1 cellular context compared by ENCODE assay signal in the genomic region with DNA sequence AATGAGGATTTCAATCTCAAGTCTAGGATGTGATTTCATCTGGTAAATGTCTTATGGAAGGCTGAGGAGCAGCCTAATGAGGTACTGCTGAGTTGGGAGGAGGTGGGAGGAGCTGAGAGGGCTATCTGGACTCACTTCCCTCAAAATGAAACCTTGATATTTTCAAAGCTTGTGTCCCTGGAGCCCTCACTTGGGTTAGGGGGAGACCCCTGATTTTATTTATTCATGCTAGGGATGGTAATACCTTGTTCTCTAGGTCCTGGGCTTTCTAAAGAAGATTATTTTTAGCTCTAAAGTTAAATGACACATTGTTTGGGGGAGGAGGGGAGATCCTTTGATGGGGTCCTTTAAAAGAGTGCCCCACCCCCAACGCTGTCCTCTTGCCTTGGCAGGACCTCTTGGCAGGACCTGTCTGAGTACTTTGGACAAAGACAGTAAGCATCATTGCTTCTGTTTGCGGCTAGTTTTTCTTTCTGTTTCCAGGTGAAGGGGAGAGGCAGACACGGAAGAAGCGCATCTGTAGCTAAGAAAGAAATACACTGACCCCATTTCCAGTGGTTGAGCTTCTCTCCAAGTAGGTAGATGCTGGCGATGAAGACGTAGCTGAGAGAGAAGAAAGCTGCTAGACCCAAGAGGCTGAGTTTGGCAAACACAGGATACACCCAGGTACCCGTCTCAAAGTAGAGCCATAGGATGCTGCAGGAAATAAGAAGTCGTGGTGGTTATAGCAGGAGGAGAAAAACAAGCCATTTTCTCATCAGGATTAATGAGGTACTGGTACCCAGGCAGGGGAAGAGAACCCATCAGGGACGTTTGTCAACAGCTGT.
TF ChIP-seq lines count a peak whose summit lies in the region.

No MANE protein-coding gene starts in this region.

TF ChIP-seq in GM12878, 131 proteins besides CTCF, POLR2A, EP300 and RAD21 (continued from another document and continues in another):
- TF ChIP-seq, protein P1, sequence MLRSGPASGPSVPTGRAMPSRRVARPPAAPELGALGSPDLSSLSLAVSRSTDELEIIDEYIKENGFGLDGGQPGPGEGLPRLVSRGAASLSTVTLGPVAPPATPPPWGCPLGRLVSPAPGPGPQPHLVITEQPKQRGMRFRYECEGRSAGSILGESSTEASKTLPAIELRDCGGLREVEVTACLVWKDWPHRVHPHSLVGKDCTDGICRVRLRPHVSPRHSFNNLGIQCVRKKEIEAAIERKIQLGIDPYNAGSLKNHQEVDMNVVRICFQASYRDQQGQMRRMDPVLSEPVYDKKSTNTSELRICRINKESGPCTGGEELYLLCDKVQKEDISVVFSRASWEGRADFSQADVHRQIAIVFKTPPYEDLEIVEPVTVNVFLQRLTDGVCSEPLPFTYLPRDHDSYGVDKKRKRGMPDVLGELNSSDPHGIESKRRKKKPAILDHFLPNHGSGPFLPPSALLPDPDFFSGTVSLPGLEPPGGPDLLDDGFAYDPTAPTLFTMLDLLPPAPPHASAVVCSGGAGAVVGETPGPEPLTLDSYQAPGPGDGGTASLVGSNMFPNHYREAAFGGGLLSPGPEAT (IDR thresholded peaks at IDR 0.05; ENCODE audit: low read depth) = no peak; the same call in 1 of the 2 replicates
- TF ChIP-seq BMI1 (IDR thresholded peaks at IDR 0.05; ENCODE audit: borderline replicate concordance) (no peak), MYC (IDR thresholded peaks at IDR 0.05; ENCODE audit: insufficient read depth, insufficient read length, insufficient replicate concordance, low read length, severe bottlenecking) (no peak), IRF5 (IDR thresholded peaks at IDR 0.05; ENCODE audit: borderline replicate concordance) (no peak), CHD2 (IDR thresholded peaks at IDR 0.05; ENCODE audit: borderline replicate concordance, low read depth, low read length) (0 out of 2 replicates have a peak, but pooled peaks have one; percentile 23), MYB (IDR thresholded peaks at IDR 0.05; ENCODE audit: borderline replicate concordance, low read depth, low read length) (no peak), ZNF24 (IDR thresholded peaks at IDR 0.05) (peak; percentile 89), RFX5 (IDR thresholded peaks at IDR 0.05; ENCODE audit: low read depth, low read length) (no peak), SMC3 (IDR thresholded peaks at IDR 0.05; ENCODE audit: borderline replicate concordance, low read length) (no peak), ZNF274 (IDR thresholded peaks at IDR 0.05; ENCODE audit: insufficient read depth, insufficient read length) (no peak), GATAD2B (conservative IDR thresholded peaks at IDR 0.05; ENCODE audit: low read depth) (no peak), CHD4 (IDR thresholded peaks at IDR 0.05) (no peak), PAX5 (IDR thresholded peaks at IDR 0.05; ENCODE audit: borderline replicate concordance, low read depth, low read length) (0 out of 2 replicates have a peak, but pooled peaks have one; percentile 32), SPI1 (IDR thresholded peaks at IDR 0.05; ENCODE audit: borderline replicate concordance, insufficient read depth, low read depth, low read length) (peak; percentile 35; the same call in 1 of the 2 replicates), HCFC1 (IDR thresholded peaks at IDR 0.05; ENCODE audit: low read length) (no peak), ZNF217 (IDR thresholded peaks at IDR 0.05) (no peak), CREM (IDR thresholded peaks at IDR 0.05; ENCODE audit: low read depth) (0 out of 2 replicates have a peak, but pooled peaks have one; percentile 6), RAD51 (IDR thresholded peaks at IDR 0.05) (no peak), RBBP5 (conservative IDR thresholded peaks at IDR 0.05) (no peak), SIX5 (IDR thresholded peaks at IDR 0.05; ENCODE audit: low read depth, low read length, severe bottlenecking) (no peak), ZNF384 (IDR thresholded peaks at IDR 0.05; ENCODE audit: borderline replicate concordance, low read depth, low read length) (no peak), CEBPB (IDR thresholded peaks at IDR 0.05; ENCODE audit: borderline replicate concordance in 1 of 2, low read depth in 2 of 2, low read length in 2 of 2) (no peak), POLR2AphosphoS2 (IDR thresholded peaks at IDR 0.05; ENCODE audit: low read depth, low read length) (no peak), CBFB (IDR thresholded peaks at IDR 0.05; ENCODE audit: low read depth) (no peak), ETV6 (conservative IDR thresholded peaks at IDR 0.05 in 1 of 2, IDR thresholded peaks at IDR 0.05 in 1 of 2; ENCODE audit: borderline replicate concordance in 1 of 2, low read depth in 1 of 2) (no peak), FOS (IDR thresholded peaks at IDR 0.05; ENCODE audit: borderline replicate concordance, extremely low read depth, insufficient read length) (no peak), EGR1 (IDR thresholded peaks at IDR 0.05; ENCODE audit: borderline replicate concordance in 1 of 2, low read depth in 2 of 2, low read length in 2 of 2) (no peak), CBX3 (IDR thresholded peaks at IDR 0.05; ENCODE audit: borderline replicate concordance, low read depth) (no peak), SREBF2 (IDR thresholded peaks at IDR 0.05; ENCODE audit: low read length) (0 out of 2 replicates have a peak, but pooled peaks have one; percentile 13), BCL3 (IDR thresholded peaks at IDR 0.05; ENCODE audit: borderline replicate concordance, insufficient read depth, low read depth, low read length, poor library complexity, severe bottlenecking) (no peak), SP1 (IDR thresholded peaks at IDR 0.05; ENCODE audit: low read depth, low read length) (no peak), RCOR1 (conservative IDR thresholded peaks at IDR 0.05; ENCODE audit: low read depth, low read length) (no peak), NR2C2 (IDR thresholded peaks at IDR 0.05; ENCODE audit: borderline replicate concordance, control insufficient read depth, insufficient read length, low read depth) (no peak), BHLHE40 (IDR thresholded peaks at IDR 0.05; ENCODE audit: borderline replicate concordance in 1 of 2, low read depth in 2 of 2, low read length in 1 of 2) (no peak), HDGF (IDR thresholded peaks at IDR 0.05) (no peak), HDAC6 (IDR thresholded peaks at IDR 0.05; ENCODE audit: unreplicated experiment) (no peak), LARP7 (IDR thresholded peaks at IDR 0.05) (no peak), GABPA (IDR thresholded peaks at IDR 0.05; ENCODE audit: low read depth) (no peak), RUNX3 (IDR thresholded peaks at IDR 0.05; ENCODE audit: low read length) (peak; percentile 44; the same call in 1 of the 2 replicates), NFYA (IDR thresholded peaks at IDR 0.05; ENCODE audit: borderline replicate concordance, low read depth, low read length) (no peak)
- TF ChIP-seq, protein P2, sequence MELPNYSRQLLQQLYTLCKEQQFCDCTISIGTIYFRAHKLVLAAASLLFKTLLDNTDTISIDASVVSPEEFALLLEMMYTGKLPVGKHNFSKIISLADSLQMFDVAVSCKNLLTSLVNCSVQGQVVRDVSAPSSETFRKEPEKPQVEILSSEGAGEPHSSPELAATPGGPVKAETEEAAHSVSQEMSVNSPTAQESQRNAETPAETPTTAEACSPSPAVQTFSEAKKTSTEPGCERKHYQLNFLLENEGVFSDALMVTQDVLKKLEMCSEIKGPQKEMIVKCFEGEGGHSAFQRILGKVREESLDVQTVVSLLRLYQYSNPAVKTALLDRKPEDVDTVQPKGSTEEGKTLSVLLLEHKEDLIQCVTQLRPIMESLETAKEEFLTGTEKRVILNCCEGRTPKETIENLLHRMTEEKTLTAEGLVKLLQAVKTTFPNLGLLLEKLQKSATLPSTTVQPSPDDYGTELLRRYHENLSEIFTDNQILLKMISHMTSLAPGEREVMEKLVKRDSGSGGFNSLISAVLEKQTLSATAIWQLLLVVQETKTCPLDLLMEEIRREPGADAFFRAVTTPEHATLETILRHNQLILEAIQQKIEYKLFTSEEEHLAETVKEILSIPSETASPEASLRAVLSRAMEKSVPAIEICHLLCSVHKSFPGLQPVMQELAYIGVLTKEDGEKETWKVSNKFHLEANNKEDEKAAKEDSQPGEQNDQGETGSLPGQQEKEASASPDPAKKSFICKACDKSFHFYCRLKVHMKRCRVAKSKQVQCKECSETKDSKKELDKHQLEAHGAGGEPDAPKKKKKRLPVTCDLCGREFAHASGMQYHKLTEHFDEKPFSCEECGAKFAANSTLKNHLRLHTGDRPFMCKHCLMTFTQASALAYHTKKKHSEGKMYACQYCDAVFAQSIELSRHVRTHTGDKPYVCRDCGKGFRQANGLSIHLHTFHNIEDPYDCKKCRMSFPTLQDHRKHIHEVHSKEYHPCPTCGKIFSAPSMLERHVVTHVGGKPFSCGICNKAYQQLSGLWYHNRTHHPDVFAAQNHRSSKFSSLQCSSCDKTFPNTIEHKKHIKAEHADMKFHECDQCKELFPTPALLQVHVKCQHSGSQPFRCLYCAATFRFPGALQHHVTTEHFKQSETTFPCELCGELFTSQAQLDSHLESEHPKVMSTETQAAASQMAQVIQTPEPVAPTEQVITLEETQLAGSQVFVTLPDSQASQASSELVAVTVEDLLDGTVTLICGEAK (IDR thresholded peaks at IDR 0.05; ENCODE audit: borderline replicate concordance) = no peak
- TF ChIP-seq, protein P3, sequence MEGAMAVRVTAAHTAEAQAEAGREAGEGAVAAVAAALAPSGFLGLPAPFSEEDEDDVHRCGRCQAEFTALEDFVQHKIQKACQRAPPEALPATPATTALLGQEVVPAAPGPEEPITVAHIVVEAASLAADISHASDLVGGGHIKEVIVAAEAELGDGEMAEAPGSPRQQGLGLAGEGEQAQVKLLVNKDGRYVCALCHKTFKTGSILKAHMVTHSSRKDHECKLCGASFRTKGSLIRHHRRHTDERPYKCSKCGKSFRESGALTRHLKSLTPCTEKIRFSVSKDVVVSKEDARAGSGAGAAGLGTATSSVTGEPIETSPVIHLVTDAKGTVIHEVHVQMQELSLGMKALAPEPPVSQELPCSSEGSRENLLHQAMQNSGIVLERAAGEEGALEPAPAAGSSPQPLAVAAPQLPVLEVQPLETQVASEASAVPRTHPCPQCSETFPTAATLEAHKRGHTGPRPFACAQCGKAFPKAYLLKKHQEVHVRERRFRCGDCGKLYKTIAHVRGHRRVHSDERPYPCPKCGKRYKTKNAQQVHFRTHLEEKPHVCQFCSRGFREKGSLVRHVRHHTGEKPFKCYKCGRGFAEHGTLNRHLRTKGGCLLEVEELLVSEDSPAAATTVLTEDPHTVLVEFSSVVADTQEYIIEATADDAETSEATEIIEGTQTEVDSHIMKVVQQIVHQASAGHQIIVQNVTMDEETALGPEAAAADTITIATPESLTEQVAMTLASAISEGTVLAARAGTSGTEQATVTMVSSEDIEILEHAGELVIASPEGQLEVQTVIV (IDR thresholded peaks at IDR 0.05; ENCODE audit: borderline replicate concordance, partially characterized antibody) = no peak
- TF ChIP-seq, protein P4, sequence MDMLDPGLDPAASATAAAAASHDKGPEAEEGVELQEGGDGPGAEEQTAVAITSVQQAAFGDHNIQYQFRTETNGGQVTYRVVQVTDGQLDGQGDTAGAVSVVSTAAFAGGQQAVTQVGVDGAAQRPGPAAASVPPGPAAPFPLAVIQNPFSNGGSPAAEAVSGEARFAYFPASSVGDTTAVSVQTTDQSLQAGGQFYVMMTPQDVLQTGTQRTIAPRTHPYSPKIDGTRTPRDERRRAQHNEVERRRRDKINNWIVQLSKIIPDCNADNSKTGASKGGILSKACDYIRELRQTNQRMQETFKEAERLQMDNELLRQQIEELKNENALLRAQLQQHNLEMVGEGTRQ (IDR thresholded peaks at IDR 0.05; ENCODE audit: borderline replicate concordance, low read depth, low read length) = no peak
- TF ChIP-seq, protein P5, sequence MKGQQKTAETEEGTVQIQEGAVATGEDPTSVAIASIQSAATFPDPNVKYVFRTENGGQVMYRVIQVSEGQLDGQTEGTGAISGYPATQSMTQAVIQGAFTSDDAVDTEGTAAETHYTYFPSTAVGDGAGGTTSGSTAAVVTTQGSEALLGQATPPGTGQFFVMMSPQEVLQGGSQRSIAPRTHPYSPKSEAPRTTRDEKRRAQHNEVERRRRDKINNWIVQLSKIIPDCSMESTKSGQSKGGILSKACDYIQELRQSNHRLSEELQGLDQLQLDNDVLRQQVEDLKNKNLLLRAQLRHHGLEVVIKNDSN (IDR thresholded peaks at IDR 0.05; ENCODE audit: borderline replicate concordance, extremely low read length, insufficient read depth, low read depth, low read length) = no peak
- TF ChIP-seq, protein P6, sequence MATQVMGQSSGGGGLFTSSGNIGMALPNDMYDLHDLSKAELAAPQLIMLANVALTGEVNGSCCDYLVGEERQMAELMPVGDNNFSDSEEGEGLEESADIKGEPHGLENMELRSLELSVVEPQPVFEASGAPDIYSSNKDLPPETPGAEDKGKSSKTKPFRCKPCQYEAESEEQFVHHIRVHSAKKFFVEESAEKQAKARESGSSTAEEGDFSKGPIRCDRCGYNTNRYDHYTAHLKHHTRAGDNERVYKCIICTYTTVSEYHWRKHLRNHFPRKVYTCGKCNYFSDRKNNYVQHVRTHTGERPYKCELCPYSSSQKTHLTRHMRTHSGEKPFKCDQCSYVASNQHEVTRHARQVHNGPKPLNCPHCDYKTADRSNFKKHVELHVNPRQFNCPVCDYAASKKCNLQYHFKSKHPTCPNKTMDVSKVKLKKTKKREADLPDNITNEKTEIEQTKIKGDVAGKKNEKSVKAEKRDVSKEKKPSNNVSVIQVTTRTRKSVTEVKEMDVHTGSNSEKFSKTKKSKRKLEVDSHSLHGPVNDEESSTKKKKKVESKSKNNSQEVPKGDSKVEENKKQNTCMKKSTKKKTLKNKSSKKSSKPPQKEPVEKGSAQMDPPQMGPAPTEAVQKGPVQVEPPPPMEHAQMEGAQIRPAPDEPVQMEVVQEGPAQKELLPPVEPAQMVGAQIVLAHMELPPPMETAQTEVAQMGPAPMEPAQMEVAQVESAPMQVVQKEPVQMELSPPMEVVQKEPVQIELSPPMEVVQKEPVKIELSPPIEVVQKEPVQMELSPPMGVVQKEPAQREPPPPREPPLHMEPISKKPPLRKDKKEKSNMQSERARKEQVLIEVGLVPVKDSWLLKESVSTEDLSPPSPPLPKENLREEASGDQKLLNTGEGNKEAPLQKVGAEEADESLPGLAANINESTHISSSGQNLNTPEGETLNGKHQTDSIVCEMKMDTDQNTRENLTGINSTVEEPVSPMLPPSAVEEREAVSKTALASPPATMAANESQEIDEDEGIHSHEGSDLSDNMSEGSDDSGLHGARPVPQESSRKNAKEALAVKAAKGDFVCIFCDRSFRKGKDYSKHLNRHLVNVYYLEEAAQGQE (IDR thresholded peaks at IDR 0.05; ENCODE audit: low read depth, low read length) = no peak
